In the genomic region with DNA sequence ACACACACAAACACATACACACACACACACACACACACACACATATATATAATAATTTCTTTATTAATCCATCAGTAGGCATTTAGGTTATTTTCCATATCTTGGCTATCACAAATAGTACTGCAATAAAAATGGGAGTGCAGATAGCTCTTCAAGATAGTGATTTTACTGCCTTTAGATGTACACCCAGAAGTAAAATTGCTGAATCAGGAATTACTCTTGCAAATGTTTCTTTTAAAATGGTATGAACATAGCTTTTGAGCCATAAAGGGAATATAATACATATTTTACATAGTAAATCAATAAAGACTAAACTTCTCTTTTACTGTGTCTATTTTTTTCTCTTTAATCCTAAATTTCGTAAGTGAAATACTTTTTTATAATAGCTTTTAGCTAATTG, we compare ENCODE assay signal across 25 cellular contexts.
"Had no signal": no experiment of that assay in that cellular context is flagged by ENCODE, and none has a peak within 500 bp of the region (broad histone marks: within the 10 kb centered on the region; RNA-seq: fewer than 3 reads in every experiment).

No MANE protein-coding gene starts in this region.

- DNase-seq: dermis blood vessel endothelial cell; dorsolateral prefrontal cortex; effector CD4-positive, alpha-beta T cell; effector memory CD4-positive, alpha-beta T cell; erythroblast; esophagus squamous epithelium; foreskin fibroblast; foreskin melanocyte; gastrocnemius medialis; glutamatergic neuron; head of caudate nucleus; heart right ventricle; hippocampal formation; left cardiac atrium; left lung; left ventricle myocardium superior; lower lobe of right lung; mesenchymal stem cell; mucosa of descending colon; naive B cell; naive thymus-derived CD8-positive, alpha-beta T cell had no signal

- ATAC-seq: esophagus mucosa; gastrocnemius medialis; heart right ventricle; left cardiac atrium; left lung; left ventricle myocardium superior; lower lobe of right lung; mucosa of descending colon; naive thymus-derived CD8-positive, alpha-beta T cell had no signal

- H3K27ac ChIP-seq: coronary artery, dorsolateral prefrontal cortex, epithelial cell of prostate, esophagus squamous epithelium, gastrocnemius medialis, heart right ventricle, left lung, lower lobe of right lung had no signal

- FAIRE-seq: keratinocyte had no signal

- H3K27me3 ChIP-seq: dorsolateral prefrontal cortex, esophagus squamous epithelium, gastrocnemius medialis, heart right ventricle, left lung had no signal

- H3K36me3 ChIP-seq: esophagus squamous epithelium, gastrocnemius medialis, heart right ventricle, left lung, lower lobe of right lung had no signal

- H3K4me1 ChIP-seq: esophagus squamous epithelium, gastrocnemius medialis, heart right ventricle, left lung, lower lobe of right lung had no signal

- H3K4me3 ChIP-seq: coronary artery, dorsolateral prefrontal cortex, esophagus squamous epithelium, gastrocnemius medialis, heart right ventricle, left lung, lower lobe of right lung, mucosa of descending colon had no signal

- H3K9me3 ChIP-seq: gastrocnemius medialis, lower lobe of right lung, mucosa of descending colon had no signal
